ENCODE assay signal across 8 cellular contexts in the genomic region with DNA sequence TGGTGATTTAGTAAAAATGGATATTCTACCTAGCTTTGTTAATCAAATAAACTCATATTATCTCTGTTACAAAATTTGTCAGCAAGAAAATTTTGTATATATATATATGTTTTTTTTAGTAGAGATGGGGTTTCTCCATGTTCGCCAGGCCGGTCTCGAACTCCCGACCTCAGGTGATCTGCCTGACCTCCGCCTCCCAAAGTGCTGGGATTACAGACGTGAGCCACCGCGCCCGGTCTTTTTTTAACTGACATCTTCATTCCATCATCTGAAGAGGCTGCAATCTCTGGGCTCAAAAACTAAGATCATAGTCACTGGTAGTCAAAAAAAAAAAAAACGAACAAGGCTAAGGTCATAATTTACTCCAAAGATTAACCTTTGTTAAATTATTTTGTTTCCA. TPM values are rescaled to one million over a fixed set of nuclear protein-coding genes. Genes with fewer than 3 reads are reported as not detected.
A peak's percentile ranks its signal among the peaks of the same experiment; 100 is the strongest.
DNase-seq lines count a peak whose midpoint lies in the region; ATAC-seq and TF ChIP-seq lines count a peak whose summit lies in the region.

No MANE protein-coding gene starts in this region.

- no peaks in the 10 kb centered on the region for H3K27me3 ChIP-seq in KMS-11 (ENCODE audit: insufficient read depth, low read depth)
- no peaks in the 10 kb centered on the region for H3K27me3 ChIP-seq in body of pancreas
- H3K27me3 ChIP-seq in osteoblast (ENCODE audit: insufficient read depth, low read length) = peaks cover 10% of the 10 kb centered on the region

- H3K79me2 ChIP-seq in KMS-11 (ENCODE audit: insufficient read depth, low read depth) (no peaks in the 10 kb centered on the region), osteoblast (ENCODE audit: insufficient read depth, low read length) (no peaks in the 10 kb centered on the region)

- TF ChIP-seq POLR2A in body of pancreas (IDR thresholded peaks at IDR 0.05) = no peak

- H4K20me1 ChIP-seq in KMS-11 (ENCODE audit: insufficient read depth) (no peaks in the 10 kb centered on the region), osteoblast (ENCODE audit: insufficient read depth, low read length) (no peaks in the 10 kb centered on the region)

- H3K36me3 ChIP-seq in KMS-11 (ENCODE audit: insufficient read depth) (no peaks in the 10 kb centered on the region), body of pancreas (replicated peaks in 1 of 2; ENCODE audit: insufficient read depth in 1 of 2, low read depth in 2 of 2) (no peaks in the 10 kb centered on the region), osteoblast (ENCODE audit: insufficient read depth, low read length) (no peaks in the 10 kb centered on the region)

- H3K4me1 Mint-ChIP-seq in CD14-positive monocyte (peaks cover 76% of the 10 kb centered on the region), osteocyte (ENCODE audit: unreplicated experiment) (peaks cover 6% of the 10 kb centered on the region)

- H3K9ac ChIP-seq in KMS-11 = peak overlapping the region; percentile 78

- H3K36me3 Mint-ChIP-seq in CD14-positive monocyte (peaks cover 6 to 9% of the 10 kb centered on the region in 2 donors), osteocyte (ENCODE audit: unreplicated experiment) (no peaks in the 10 kb centered on the region)

- WGBS in body of pancreas, 2 donors = 62 to 78% methylated on average over 10 of the region's 10 CpGs

- H3K4me3 ChIP-seq in KMS-11 (IDR thresholded peaks at IDR 0.05; ENCODE audit: insufficient read depth, low read depth, low read length) = no peak overlapping the region
- no peak overlapping the region for H3K4me3 ChIP-seq in body of pancreas
- no peak overlapping the region for H3K4me3 ChIP-seq in osteoblast (ENCODE audit: insufficient read depth, low read length)

- H3K27ac ChIP-seq in KMS-11 (peak overlapping the region; percentile 100), body of pancreas (peak overlapping the region in 3 of 4 donors; percentile 84 to 95 (median 90)), osteoblast (ENCODE audit: low read depth, low read length) (peak overlapping the region; percentile 96)

- peak overlapping the region; percentile 82; the same call in 1 of the 2 replicates for H3K4me2 ChIP-seq in KMS-11
- no peak overlapping the region for H3K4me2 ChIP-seq in osteoblast (ENCODE audit: insufficient read depth, low read length)

- H3K9me3 Mint-ChIP-seq in CD14-positive monocyte = no peaks in the 10 kb centered on the region
- H3K9me3 Mint-ChIP-seq in osteocyte (ENCODE audit: unreplicated experiment) = no peaks in the 10 kb centered on the region

- DNase-seq in CD14-positive monocyte (ENCODE audit: low spot score) (no peak), body of pancreas (no peak), osteoblast (ENCODE audit: insufficient read length, low spot score, missing footprints) (no peak), hippocampal formation (lab: John Stamatoyannopoulos, UW) (no peak), NCI-H226 (no peak), osteocyte (ENCODE audit: extremely low spot score, unreplicated experiment) (no peak)

- H2AFZ ChIP-seq in KMS-11 (ENCODE audit: low read depth) (no peak overlapping the region), osteoblast (ENCODE audit: low read length) (no peak overlapping the region)

- intact Hi-C loops in CD14-positive monocyte (cut with micrococcal nuclease) = no loop called here
- intact Hi-C loops in body of pancreas (cut with DNase I) = no loop called here

- H3K4me1 ChIP-seq in KMS-11 (ENCODE audit: low read depth, poor library complexity, severe bottlenecking) (peaks cover 77% of the 10 kb centered on the region), body of pancreas (peaks cover 22% of the 10 kb centered on the region), osteoblast (ENCODE audit: insufficient read depth, low read length) (peaks cover 23% of the 10 kb centered on the region)

- H3K4me3 Mint-ChIP-seq in CD14-positive monocyte (peak overlapping the region; percentile 69 to 82), osteocyte (ENCODE audit: unreplicated experiment) (no peak overlapping the region)

- no peak for TF ChIP-seq CTCF in CD14-positive monocyte (IDR thresholded peaks at IDR 0.05)
- no peak for TF ChIP-seq CTCF in KMS-11 (conservative IDR thresholded peaks at IDR 0.05; ENCODE audit: low read depth, low read length)
- no peak for TF ChIP-seq CTCF in body of pancreas (IDR thresholded peaks at IDR 0.05)
- no peak for TF ChIP-seq CTCF in osteoblast (IDR thresholded peaks at IDR 0.05; ENCODE audit: extremely low read depth, low read depth, low read length)
- TF ChIP-seq CTCF in osteocyte (IDR thresholded peaks at IDR 0.05) = no peak

- ATAC-seq in body of pancreas (no peak), HG03469 (IDR thresholded peaks at IDR 0.05; ENCODE audit: unreplicated experiment) (no peak)

- peak overlapping the region; percentile 99 to 100 (median 100) for H3K27ac Mint-ChIP-seq in CD14-positive monocyte
- H3K27ac Mint-ChIP-seq in osteocyte (ENCODE audit: unreplicated experiment) = no peak overlapping the region

- H3K9me3 ChIP-seq in body of pancreas (no peaks in the 10 kb centered on the region), osteoblast (ENCODE audit: low read depth, low read length) (no peaks in the 10 kb centered on the region)

- H3K27me3 Mint-ChIP-seq in CD14-positive monocyte (ENCODE audit: low read depth in 3 of 3) (peaks cover 0 to 1% (median 0%) of the 10 kb centered on the region in 3 donors), osteocyte (ENCODE audit: unreplicated experiment) (no peaks in the 10 kb centered on the region)

RNA-seq across cellular contexts. Expression of a gene that starts 5.3 kb away (rescaled TPM):
- 1 to 10 TPM in 1 of 2 donors, under 1 TPM in 1; 0.88 to 4.3 TPM for polyA plus RNA-seq in CD14-positive monocyte
- total RNA-seq in body of pancreas (not detected), osteoblast (0.29 and 0.72 TPM in 2 replicates), osteocyte (0.21 TPM in 1 of 2 replicates, not detected in the other)

RNA-seq across cellular contexts. Expression of a gene that starts 10.5 kb away (rescaled TPM):
- 100 to 1,000 TPM; 787 to 955 TPM for polyA plus RNA-seq in CD14-positive monocyte
- total RNA-seq in body of pancreas (10 to 100 TPM; 29.8 to 65.3 TPM), osteoblast (14.4 and 30.0 TPM in 2 replicates), osteocyte (9.0 and 10.8 TPM in 2 replicates)

RNA-seq across cellular contexts. Expression of a gene that starts 15.0 kb away (rescaled TPM):
- 10 to 100 TPM; 39.5 to 69.6 TPM for polyA plus RNA-seq in CD14-positive monocyte
- total RNA-seq in body of pancreas (1 to 10 TPM in 1 of 2 donors, not detected in 1; 1.6 TPM), osteoblast (5.1 and 5.6 TPM in 2 replicates), osteocyte (2.8 TPM in 1 of 2 replicates, not detected in the other)

RNA-seq across cellular contexts. Expression of a gene that starts 22.4 kb away (rescaled TPM):
- 1 to 10 TPM in 1 of 2 donors, not detected in 1; 1.9 TPM for polyA plus RNA-seq in CD14-positive monocyte
- total RNA-seq in body of pancreas (not detected), osteoblast (not detected in 2 replicates), osteocyte (not detected in 2 replicates)

RNA-seq across cellular contexts. Expression of a gene that starts 32.3 kb away (rescaled TPM):
- polyA plus RNA-seq in CD14-positive monocyte = 10 to 100 TPM; 12.5 to 18.1 TPM
- total RNA-seq in body of pancreas (10 to 100 TPM; 30.6 to 35.9 TPM), osteoblast (24.2 and 27.5 TPM in 2 replicates), osteocyte (46.3 and 47.0 TPM in 2 replicates)
